Comparison of ENCODE assay signal across 19 cellular contexts in genomic region chr10:4810093-4810492, GRCh38. TPM values are rescaled to one million over a fixed set of nuclear protein-coding genes. Genes with fewer than 3 reads are reported as not detected.
DNase-seq lines count a peak whose midpoint lies in the region; ATAC-seq and TF ChIP-seq lines count a peak whose summit lies in the region.
"Had no signal": no experiment of that assay in that cellular context is flagged by ENCODE, and none has a peak within 500 bp of the region (broad histone marks: within the 10 kb centered on the region; RNA-seq: fewer than 3 reads in every experiment).

No MANE protein-coding gene starts in this region.

- no peaks in the 10 kb centered on the region for H4K20me1 ChIP-seq in fibroblast of lung (ENCODE audit: control insufficient read depth, extremely low read depth, insufficient read depth, low read length)

- peak; percentile 13 for DNase-seq in ELR (ENCODE audit: low read depth)
- peak; percentile 61 to 92 for DNase-seq in SJSA1 (ENCODE audit: low read depth in 1 of 2, low spot score in 2 of 2)
- peak; percentile 74 to 77 for DNase-seq in fibroblast of lung (ENCODE audit: low read depth in 2 of 2)
- no peak for DNase-seq in activated T-helper 2 cell treated with anti-CD3 and anti-CD28 coated beads, Interferon-gamma antibody, Interleukin-2, Interleukin-4, amounts not matched to agents 10 μg/mL and 5 μg/mL and 100 μg/mL, durations not matched to agents 14 hours and 24 hours and 36 hours (ENCODE audit: low spot score)
- DNase-seq: activated CD8-positive, alpha-beta T cell treated with anti-CD3 and anti-CD28 coated beads for 36 hours; activated naive CD8-positive, alpha-beta T cell treated with anti-CD3 and anti-CD28 coated beads for 36 hours; activated T-cell treated with anti-CD3 and anti-CD28 coated beads, Interleukin-2, amount 50 U/mL, for 72 hours; GOT3; left lung; NCI-H748 treated with DMSO at 0.1 percent for 48 hours; pancreas; stimulated activated CD4-positive, alpha-beta T cell treated with anti-CD3 and anti-CD28 coated beads, Interleukin-4, amount 100 ng/mL, for 24 hours; T-cell had no signal

- no peaks in the 10 kb centered on the region for H3K79me2 ChIP-seq in fibroblast of lung (ENCODE audit: control insufficient read depth, insufficient read depth, low read length)
- no peaks in the 10 kb centered on the region for H3K79me2 ChIP-seq in parathyroid adenoma

- H3K36me3 Mint-ChIP-seq in activated T-helper 2 cell treated with anti-CD3 and anti-CD28 coated beads, Interferon-gamma antibody, Interleukin-2, Interleukin-4, amounts not matched to agents 10 μg/mL and 5 μg/mL and 100 μg/mL, durations not matched to agents 14 hours and 24 hours and 36 hours (ENCODE audit: low read depth): no peaks in the 10 kb centered on the region
- H3K36me3 Mint-ChIP-seq: activated naive CD8-positive, alpha-beta T cell treated with anti-CD3 and anti-CD28 coated beads for 36 hours; T-cell had no signal

- no peak overlapping the region for H3K9ac ChIP-seq in fibroblast of lung (ENCODE audit: insufficient read depth, low read length)
- no peak overlapping the region for H3K9ac ChIP-seq in parathyroid adenoma
- H3K9ac ChIP-seq: KMS-11 had no signal

- H3K9me3 Mint-ChIP-seq in activated T-helper 2 cell treated with anti-CD3 and anti-CD28 coated beads, Interferon-gamma antibody, Interleukin-2, Interleukin-4, amounts not matched to agents 10 μg/mL and 5 μg/mL and 100 μg/mL, durations not matched to agents 14 hours and 24 hours and 36 hours: no peaks in the 10 kb centered on the region
- H3K9me3 Mint-ChIP-seq: activated CD8-positive, alpha-beta T cell treated with anti-CD3 and anti-CD28 coated beads for 36 hours; activated naive CD8-positive, alpha-beta T cell treated with anti-CD3 and anti-CD28 coated beads for 36 hours; activated T-cell treated with anti-CD3 and anti-CD28 coated beads, Interleukin-2, amount 50 U/mL, for 72 hours; T-cell had no signal

- H3K4me1 ChIP-seq in SJSA1 (replicated peaks): peaks cover 61% of the 10 kb centered on the region
- peaks cover 4% of the 10 kb centered on the region for H3K4me1 ChIP-seq in fibroblast of lung (ENCODE audit: control insufficient read depth, extremely low read depth, insufficient read depth, low read length)
- no peaks in the 10 kb centered on the region for H3K4me1 ChIP-seq in parathyroid adenoma

- peaks cover 2% of the 10 kb centered on the region for H3K27me3 Mint-ChIP-seq in activated T-helper 2 cell treated with anti-CD3 and anti-CD28 coated beads, Interferon-gamma antibody, Interleukin-2, Interleukin-4, amounts not matched to agents 10 μg/mL and 5 μg/mL and 100 μg/mL, durations not matched to agents 14 hours and 24 hours and 36 hours (ENCODE audit: low read depth)

- H3K4me3 Mint-ChIP-seq in activated T-helper 2 cell treated with anti-CD3 and anti-CD28 coated beads, Interferon-gamma antibody, Interleukin-2, Interleukin-4, amounts not matched to agents 10 μg/mL and 5 μg/mL and 100 μg/mL, durations not matched to agents 14 hours and 24 hours and 36 hours (ENCODE audit: low read depth): no peak overlapping the region
- H3K4me3 Mint-ChIP-seq: activated CD8-positive, alpha-beta T cell treated with anti-CD3 and anti-CD28 coated beads for 36 hours; activated naive CD8-positive, alpha-beta T cell treated with anti-CD3 and anti-CD28 coated beads for 36 hours; activated T-cell treated with anti-CD3 and anti-CD28 coated beads, Interleukin-2, amount 50 U/mL, for 72 hours; T-cell had no signal

- H3K4me2 ChIP-seq in fibroblast of lung (ENCODE audit: extremely low read depth, insufficient read depth, low read length) (no peak overlapping the region), parathyroid adenoma (ENCODE audit: low read length) (no peak overlapping the region)
- H3K4me2 ChIP-seq: KMS-11 had no signal

- H2AFZ ChIP-seq in fibroblast of lung (ENCODE audit: low read length) (peak overlapping the region; percentile 28), parathyroid adenoma (peak overlapping the region; percentile 27)

- H3K4me3 ChIP-seq in SJSA1: no peak overlapping the region
- H3K4me3 ChIP-seq in fibroblast of lung (replicated peaks in 1 of 4; ENCODE audit: control extremely low read depth in 1 of 4, insufficient read depth in 1 of 4, low read depth in 3 of 4, low read length in 4 of 4): no peak overlapping the region
- no peak overlapping the region for H3K4me3 ChIP-seq in parathyroid adenoma (ENCODE audit: low read depth, low read length)
- H3K4me3 ChIP-seq: left lung, pancreas, skin epidermis, suprapubic skin had no signal

- H3K9me3 ChIP-seq in SJSA1 (replicated peaks) (no peaks in the 10 kb centered on the region), fibroblast of lung (ENCODE audit: control insufficient read depth, insufficient read depth, low read depth, low read length) (no peaks in the 10 kb centered on the region), parathyroid adenoma (ENCODE audit: control insufficient read depth, low read length) (no peaks in the 10 kb centered on the region)
- H3K9me3 ChIP-seq: left lung, pancreas, suprapubic skin had no signal

- intact Hi-C loops in activated T-helper 2 cell treated with anti-CD3 and anti-CD28 coated beads, Interferon-gamma antibody, Interleukin-2, Interleukin-4, amounts not matched to agents 10 μg/mL and 5 μg/mL and 100 μg/mL, durations not matched to agents 14 hours and 24 hours and 36 hours (cut with micrococcal nuclease): loop anchor here (10.0 kb wide), 2 partner anchors 575 to 815 kb away; no protein-coding TSS in a partner anchor

- no peaks in the 10 kb centered on the region for H3K4me1 Mint-ChIP-seq in activated T-helper 2 cell treated with anti-CD3 and anti-CD28 coated beads, Interferon-gamma antibody, Interleukin-2, Interleukin-4, amounts not matched to agents 10 μg/mL and 5 μg/mL and 100 μg/mL, durations not matched to agents 14 hours and 24 hours and 36 hours (ENCODE audit: low read depth)
- H3K4me1 Mint-ChIP-seq: activated naive CD8-positive, alpha-beta T cell treated with anti-CD3 and anti-CD28 coated beads for 36 hours; T-cell had no signal

- H3K36me3 ChIP-seq in SJSA1 (no peaks in the 10 kb centered on the region), fibroblast of lung (ENCODE audit: control insufficient read depth, insufficient read depth, low read length) (no peaks in the 10 kb centered on the region), parathyroid adenoma (ENCODE audit: control insufficient read depth, insufficient read depth, low read length) (no peaks in the 10 kb centered on the region)
- H3K36me3 ChIP-seq: left lung, pancreas, suprapubic skin had no signal

- H3K27ac Mint-ChIP-seq in activated T-helper 2 cell treated with anti-CD3 and anti-CD28 coated beads, Interferon-gamma antibody, Interleukin-2, Interleukin-4, amounts not matched to agents 10 μg/mL and 5 μg/mL and 100 μg/mL, durations not matched to agents 14 hours and 24 hours and 36 hours: no peak overlapping the region
- H3K27ac Mint-ChIP-seq: activated CD8-positive, alpha-beta T cell treated with anti-CD3 and anti-CD28 coated beads for 36 hours; activated naive CD8-positive, alpha-beta T cell treated with anti-CD3 and anti-CD28 coated beads for 36 hours; activated T-cell treated with anti-CD3 and anti-CD28 coated beads, Interleukin-2, amount 50 U/mL, for 72 hours; T-cell had no signal

- H3K27me3 ChIP-seq in SJSA1 (replicated peaks) (no peaks in the 10 kb centered on the region), fibroblast of lung (ENCODE audit: control insufficient read depth, insufficient read depth, low read length) (no peaks in the 10 kb centered on the region), parathyroid adenoma (ENCODE audit: control insufficient read depth, insufficient read depth, low read length) (no peaks in the 10 kb centered on the region)
- H3K27me3 ChIP-seq: left lung, pancreas, suprapubic skin had no signal

- TF ChIP-seq CTCF in fibroblast of lung (conservative IDR thresholded peaks at IDR 0.05 in 1 of 2, IDR thresholded peaks at IDR 0.05 in 1 of 2; ENCODE audit: low read depth in 1 of 2, low read length in 2 of 2) (no peak), parathyroid adenoma (IDR thresholded peaks at IDR 0.05) (no peak)

- H3K27ac ChIP-seq in SJSA1: peak overlapping the region; percentile 98
- H3K27ac ChIP-seq in fibroblast of lung (ENCODE audit: insufficient read depth, low read length): peak overlapping the region; percentile 21
- H3K27ac ChIP-seq in parathyroid adenoma: no peak overlapping the region
- H3K27ac ChIP-seq: KMS-11, left lung, pancreas, skin epidermis, suprapubic skin had no signal

- ATAC-seq in HG03025 (IDR thresholded peaks at IDR 0.05; ENCODE audit: low FRiP score, unreplicated experiment) (no peak), HG03460 (IDR thresholded peaks at IDR 0.05; ENCODE audit: unreplicated experiment) (no peak)
- ATAC-seq: activated CD8-positive, alpha-beta T cell treated with anti-CD3 and anti-CD28 coated beads for 36 hours; activated T-cell treated with anti-CD3 and anti-CD28 coated beads, Interleukin-2, amount 50 U/mL, for 72 hours; left lung; pancreas; T-cell had no signal

RNA-seq across cellular contexts. Expression of gene AKR1E2, which starts 15.9 kb away (rescaled TPM):
- 17.0 and 24.5 TPM in 2 replicates for total RNA-seq in SJSA1 (2014; rRNA removed; shearing (Covaris generic))
- total RNA-seq in fibroblast of lung: 5.6 and 11.7 TPM in 2 replicates
- 2.2 and 2.3 TPM in 2 replicates for polyA plus RNA-seq in fibroblast of lung
- polyA plus RNA-seq in fibroblast of lung (2012): 1.5 and 2.3 TPM in 2 replicates
- 20.2 TPM in 1 of 2 replicates, not detected in the other for polyA minus RNA-seq in fibroblast of lung (ENCODE audit: low replicate concordance)
- 8.3 and 10.1 TPM in 2 replicates for total RNA-seq in activated T-helper 2 cell treated with anti-CD3 and anti-CD28 coated beads, Interferon-gamma antibody, Interleukin-2, Interleukin-4, amounts not matched to agents 10 μg/mL and 5 μg/mL and 100 μg/mL, durations not matched to agents 14 hours and 24 hours and 36 hours
